In the genomic region with DNA sequence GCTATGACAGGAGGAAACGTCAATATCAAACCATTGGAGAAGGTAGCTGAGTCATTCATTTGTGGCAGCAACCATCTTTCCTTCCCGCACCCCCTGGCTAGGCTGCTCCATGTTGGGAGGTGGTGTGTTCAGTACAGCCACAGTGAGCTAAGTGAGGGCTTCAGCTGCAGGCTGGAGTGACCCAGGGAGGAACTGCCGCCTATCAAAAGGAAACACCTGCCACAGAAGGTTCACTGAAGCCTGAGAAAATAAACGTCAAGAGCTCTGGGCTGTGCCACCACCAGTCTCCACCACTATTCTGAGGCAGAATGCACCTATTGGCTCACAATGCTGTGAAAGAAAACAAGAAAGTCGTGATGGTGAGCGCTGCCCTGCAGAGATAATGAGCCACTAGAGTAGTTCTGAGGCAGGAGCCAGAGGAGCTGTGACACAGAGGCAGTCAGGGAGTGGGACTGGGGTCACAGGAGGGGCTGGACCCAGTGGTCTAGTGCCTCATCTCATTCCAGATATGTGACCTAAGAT, we compare ENCODE assay signal across 8 cellular contexts. TPM values are rescaled to one million over a fixed set of nuclear protein-coding genes. Genes with fewer than 3 reads are reported as not detected.
DNase-seq lines count a peak whose midpoint lies in the region; ATAC-seq and TF ChIP-seq lines count a peak whose summit lies in the region.

No MANE protein-coding gene starts in this region.

- H3K79me2 ChIP-seq in OCI-LY1 (ENCODE audit: insufficient read depth, low read length): peaks cover 7% of the 10 kb centered on the region; the same call in 1 of the 2 replicates

- H3K9ac ChIP-seq in OCI-LY1 (ENCODE audit: low read length): peak overlapping the region; percentile 99

- peak overlapping the region; percentile 94 for H3K4me2 ChIP-seq in OCI-LY1 (ENCODE audit: low read length)

- intact Hi-C loops in left cardiac atrium (cut with DNase I) (no loop called here), left ventricle myocardium inferior (cut with micrococcal nuclease) (no loop called here)

- no peak overlapping the region for H2AFZ ChIP-seq in OCI-LY1 (ENCODE audit: low read length)

- TF ChIP-seq CTCF in left ventricle myocardium inferior (IDR thresholded peaks at IDR 0.05; ENCODE audit: borderline replicate concordance): no peak
- no peak for TF ChIP-seq CTCF in OCI-LY1 (IDR thresholded peaks at IDR 0.05; ENCODE audit: low read length)
- no peak for TF ChIP-seq CTCF in coronary artery (IDR thresholded peaks at IDR 0.05)

- H3F3A ChIP-seq in OCI-LY1 (ENCODE audit: insufficient read depth, low read length): no peaks in the 10 kb centered on the region

- no peaks in the 10 kb centered on the region for H3K27me3 ChIP-seq in left ventricle myocardium inferior (ENCODE audit: low read depth)
- H3K27me3 ChIP-seq in OCI-LY1 (ENCODE audit: insufficient read depth, low read length): no peaks in the 10 kb centered on the region

- H3K27ac ChIP-seq in left ventricle myocardium inferior (replicated peaks) (no peak overlapping the region), OCI-LY1 (ENCODE audit: low read depth, low read length, poor library complexity, severe bottlenecking) (peak overlapping the region; percentile 100), coronary artery (no peak overlapping the region)

- DNase-seq in left cardiac atrium: peak; percentile 22
- DNase-seq in left ventricle myocardium inferior: no peak
- peak; percentile 83 for DNase-seq in activated effector memory CD4-positive, alpha-beta T cell treated with anti-CD3 and anti-CD28 coated beads, Interleukin-2, amount 50 U/mL, for 16 hours
- peak in 3 of 4 experiments; percentile 27 to 32 (median 29) for DNase-seq in stimulated activated CD4-positive, alpha-beta T cell treated with anti-CD3 and anti-CD28 coated beads, Interleukin-1b, Interleukin-23, amount 100 ng/mL, for 24 hours (ENCODE audit: low read depth in 4 of 4, low spot score in 1 of 4)
- DNase-seq in coronary artery (ENCODE audit: low spot score): no peak
- DNase-seq in mucosa of gallbladder (ENCODE audit: low spot score): no peak

- H3K9me3 ChIP-seq in left ventricle myocardium inferior (replicated peaks) (no peaks in the 10 kb centered on the region), OCI-LY1 (ENCODE audit: low read length) (no peaks in the 10 kb centered on the region)

- H3K9me2 ChIP-seq in OCI-LY1 (ENCODE audit: low read depth, low read length): no peaks in the 10 kb centered on the region

- H4K20me1 ChIP-seq in OCI-LY1 (ENCODE audit: insufficient read depth, low read length): no peaks in the 10 kb centered on the region

- ATAC-seq in left cardiac atrium: peak; percentile 64 to 67
- ATAC-seq in HG03135 (IDR thresholded peaks at IDR 0.05; ENCODE audit: unreplicated experiment): peak; percentile 62

- H3K4me3 ChIP-seq in left ventricle myocardium inferior: no peak overlapping the region
- peak overlapping the region; percentile 75 for H3K4me3 ChIP-seq in OCI-LY1 (ENCODE audit: low read depth, low read length, poor library complexity, severe bottlenecking)
- no peak overlapping the region for H3K4me3 ChIP-seq in coronary artery

- no peaks in the 10 kb centered on the region for H3K4me1 ChIP-seq in left ventricle myocardium inferior
- H3K4me1 ChIP-seq in OCI-LY1 (ENCODE audit: insufficient read depth, low read length, severe bottlenecking): peaks cover 75% of the 10 kb centered on the region

- H3K36me3 ChIP-seq in left ventricle myocardium inferior (no peaks in the 10 kb centered on the region), OCI-LY1 (ENCODE audit: insufficient read depth, low read length) (peaks cover 22% of the 10 kb centered on the region; the same call in 1 of the 2 replicates)

RNA-seq across cellular contexts. Expression of a gene that starts 34.8 kb away (rescaled TPM):
- total RNA-seq in left cardiac atrium: 10 to 100 TPM; 75.0 to 93.3 TPM
- total RNA-seq in left ventricle myocardium inferior: 35.9 TPM
- 96.4 TPM for total RNA-seq in mucosa of gallbladder

Comparison
In these comparisons a context has a peak if more than half of its experiments do, and no peak if none do; other contexts are left out.
1. DNase-seq: peak in left cardiac atrium (single experiment), activated effector memory CD4-positive, alpha-beta T cell treated with anti-CD3 and anti-CD28 coated beads, Interleukin-2, amount 50 U/mL, for 16 hours (single experiment) and stimulated activated CD4-positive, alpha-beta T cell treated with anti-CD3 and anti-CD28 coated beads, Interleukin-1b, Interleukin-23, amount 100 ng/mL, for 24 hours (3 of 4); none in left ventricle myocardium inferior (single experiment), coronary artery (single experiment) and mucosa of gallbladder (single experiment).